In genomic region chr14:55028476-55028875, GRCh38 we compare ENCODE assay signal across 9 cellular contexts. TPM values are rescaled to one million over a fixed set of nuclear protein-coding genes. Genes with fewer than 3 reads are reported as not detected.
DNase-seq lines count a peak whose midpoint lies in the region; ATAC-seq and TF ChIP-seq lines count a peak whose summit lies in the region.
"Had no signal": no experiment of that assay in that cellular context is flagged by ENCODE, and none has a peak within 500 bp of the region (broad histone marks: within the 10 kb centered on the region; RNA-seq: fewer than 3 reads in every experiment).

No MANE protein-coding gene starts in this region.

- DNase-seq in Caco-2 (no peak), Karpas-422 (peak; percentile 56), choroid plexus epithelial cell (ENCODE audit: low read depth) (no peak), nephron progenitor cell (no peak), NK-92 (lab: John Stamatoyannopoulos, UW; ENCODE audit: unreplicated experiment) (no peak), sciatic nerve (ENCODE audit: low spot score) (no peak), NCI-H1105 (lab: John Stamatoyannopoulos, UW) (no peak), colonic mucosa (no peak)
- DNase-seq: left ventricle myocardium superior had no signal

- H3K36me3 ChIP-seq in Caco-2 (ENCODE audit: control insufficient read depth, insufficient read depth, low read length) (no peaks in the 10 kb centered on the region), Karpas-422 (ENCODE audit: insufficient read depth, low read length) (peaks cover 60% of the 10 kb centered on the region), colonic mucosa (no peaks in the 10 kb centered on the region)

- TF ChIP-seq CTCF in Caco-2 (IDR thresholded peaks at IDR 0.05; ENCODE audit: insufficient read depth in 1 of 2, low read depth in 1 of 2, low read length in 1 of 2, severe bottlenecking in 1 of 2, unreplicated experiment in 1 of 2), result no peak
- no peak for TF ChIP-seq CTCF in choroid plexus epithelial cell (conservative IDR thresholded peaks at IDR 0.05; ENCODE audit: low read depth, low read length)
- no peak for TF ChIP-seq CTCF in nephron progenitor cell (IDR thresholded peaks at IDR 0.05)
- no peak for TF ChIP-seq CTCF in colonic mucosa (IDR thresholded peaks at IDR 0.05)

- peaks cover 13% of the 10 kb centered on the region for H4K20me1 ChIP-seq in Karpas-422 (ENCODE audit: insufficient read depth, low read depth, low read length)

- POLR2A ChIA-PET in Caco-2 (lab: Charles Lee), result interaction anchor here (0.6 kb wide), 1 partner anchor 23 kb away, joined by 3 read pairs; the partner anchor contains the start of gene MAPK1IP1L

- H3K79me2 ChIP-seq in Karpas-422 (ENCODE audit: low read length), result peaks cover 92% of the 10 kb centered on the region

- no peak overlapping the region for H2AFZ ChIP-seq in Karpas-422 (ENCODE audit: low read length)

- CTCF ChIA-PET in Caco-2 (lab: Charles Lee), result no interaction called here

- intact Hi-C loops in Caco-2 (cut with micrococcal nuclease; ENCODE audit: unreplicated experiment), result no loop called here
- intact Hi-C loops in sciatic nerve (cut with DNase I), result no loop called here
- intact Hi-C loops in colonic mucosa (cut with DNase I), result no loop called here

- H3K4me3 Mint-ChIP-seq in Caco-2 (ENCODE audit: unreplicated experiment) (peak overlapping the region; percentile 73), nephron progenitor cell (peak overlapping the region; percentile 88)

- no peaks in the 10 kb centered on the region for H3K9me3 Mint-ChIP-seq in Caco-2 (ENCODE audit: unreplicated experiment)
- H3K9me3 Mint-ChIP-seq in nephron progenitor cell, result no peaks in the 10 kb centered on the region

- peaks cover 11% of the 10 kb centered on the region for H3K36me3 Mint-ChIP-seq in Caco-2 (ENCODE audit: insufficient read depth, unreplicated experiment)
- H3K36me3 Mint-ChIP-seq in nephron progenitor cell (ENCODE audit: low read depth), result peaks cover 21% of the 10 kb centered on the region

- H3K27ac Mint-ChIP-seq in Caco-2 (ENCODE audit: unreplicated experiment) (peak overlapping the region; percentile 79), nephron progenitor cell (peak overlapping the region; percentile 98)

- no peaks in the 10 kb centered on the region for H3K9me2 ChIP-seq in Karpas-422 (replicated peaks; ENCODE audit: insufficient read depth, low read length)

- no TSS peak for BruUV-seq in Caco-2 (replicated peaks; lab: Mats Ljungman, UMichigan)

- H3K4me3 ChIP-seq in Caco-2 (ENCODE audit: low read depth, low read length) (peak overlapping the region; percentile 86), Karpas-422 (ENCODE audit: low read length) (peak overlapping the region; percentile 70), choroid plexus epithelial cell (ENCODE audit: low read depth, low read length) (peak overlapping the region; percentile 86), colonic mucosa (no peak overlapping the region)

- no peak for ATAC-seq in sciatic nerve
- ATAC-seq: left ventricle myocardium superior had no signal

- peaks cover 35% of the 10 kb centered on the region for H3K4me1 Mint-ChIP-seq in Caco-2 (ENCODE audit: low read depth, unreplicated experiment)
- H3K4me1 Mint-ChIP-seq in nephron progenitor cell, result peaks cover 58% of the 10 kb centered on the region

- H3K4me2 ChIP-seq in Karpas-422 (ENCODE audit: low read depth, low read length, poor library complexity, severe bottlenecking), result peak overlapping the region; percentile 87

- H3K27ac ChIP-seq in Karpas-422 (ENCODE audit: low read length) (peak overlapping the region; percentile 84), colonic mucosa (no peak overlapping the region)

- H3K9me3 ChIP-seq in Caco-2 (no peaks in the 10 kb centered on the region), Karpas-422 (ENCODE audit: low read length) (no peaks in the 10 kb centered on the region), colonic mucosa (no peaks in the 10 kb centered on the region)

- H3K27me3 ChIP-seq in Caco-2 (replicated peaks; ENCODE audit: control insufficient read depth, insufficient read depth, low read length) (no peaks in the 10 kb centered on the region), Karpas-422 (ENCODE audit: low read length) (no peaks in the 10 kb centered on the region), colonic mucosa (no peaks in the 10 kb centered on the region)

- H3K4me1 ChIP-seq in Caco-2, result peaks cover 41% of the 10 kb centered on the region
- H3K4me1 ChIP-seq in Karpas-422 (ENCODE audit: low read length), result peaks cover 43% of the 10 kb centered on the region
- H3K4me1 ChIP-seq in colonic mucosa, result no peaks in the 10 kb centered on the region

- H3K27me3 Mint-ChIP-seq in Caco-2 (ENCODE audit: insufficient read depth, unreplicated experiment), result no peaks in the 10 kb centered on the region
- no peaks in the 10 kb centered on the region for H3K27me3 Mint-ChIP-seq in nephron progenitor cell (ENCODE audit: low read depth, poor library complexity)

- peak overlapping the region; percentile 80 for H3K9ac ChIP-seq in Karpas-422 (ENCODE audit: low read length)
- H3K9ac ChIP-seq in colonic mucosa (ENCODE audit: low read depth in 2 of 2, low read length in 2 of 2), result no peak overlapping the region

RNA-seq across cellular contexts. Expression of gene SOCS4, which starts 1.4 kb away (rescaled TPM):
- 21.1 and 24.8 TPM in 2 replicates for total RNA-seq in Caco-2 (2022)
- total RNA-seq in Karpas-422 (2014; rRNA removed; shearing (Covaris generic); ENCODE audit: low replicate concordance), result 20.2 and 50.3 TPM in 2 replicates
- 29.7 TPM for total RNA-seq in sciatic nerve
- total RNA-seq in colonic mucosa, result 10 to 100 TPM; 15.9 to 23.7 TPM

RNA-seq across cellular contexts. Expression of gene WDHD1, which starts 1.6 kb away (rescaled TPM):
- 25.5 and 27.5 TPM in 2 replicates for total RNA-seq in Caco-2 (2022)
- total RNA-seq in Karpas-422 (2014; rRNA removed; shearing (Covaris generic); ENCODE audit: low replicate concordance), result 14.0 and 31.2 TPM in 2 replicates
- 3.1 TPM for total RNA-seq in sciatic nerve
- 10 to 100 TPM in 1 of 2 donors, 1 to 10 TPM in 1; 5.8 to 22.6 TPM for total RNA-seq in colonic mucosa

RNA-seq across cellular contexts. Expression of gene MAPK1IP1L, which starts 23.0 kb away (rescaled TPM):
- total RNA-seq in Caco-2 (2022) (81.8 and 90.8 TPM in 2 replicates), sciatic nerve (91.1 TPM), colonic mucosa (10 to 100 TPM; 79.8 to 83.2 TPM)
- 31.8 and 111 TPM in 2 replicates for total RNA-seq in Karpas-422 (2014; rRNA removed; shearing (Covaris generic); ENCODE audit: low replicate concordance)
